14 cellular contexts compared by ENCODE assay signal in the genomic region with DNA sequence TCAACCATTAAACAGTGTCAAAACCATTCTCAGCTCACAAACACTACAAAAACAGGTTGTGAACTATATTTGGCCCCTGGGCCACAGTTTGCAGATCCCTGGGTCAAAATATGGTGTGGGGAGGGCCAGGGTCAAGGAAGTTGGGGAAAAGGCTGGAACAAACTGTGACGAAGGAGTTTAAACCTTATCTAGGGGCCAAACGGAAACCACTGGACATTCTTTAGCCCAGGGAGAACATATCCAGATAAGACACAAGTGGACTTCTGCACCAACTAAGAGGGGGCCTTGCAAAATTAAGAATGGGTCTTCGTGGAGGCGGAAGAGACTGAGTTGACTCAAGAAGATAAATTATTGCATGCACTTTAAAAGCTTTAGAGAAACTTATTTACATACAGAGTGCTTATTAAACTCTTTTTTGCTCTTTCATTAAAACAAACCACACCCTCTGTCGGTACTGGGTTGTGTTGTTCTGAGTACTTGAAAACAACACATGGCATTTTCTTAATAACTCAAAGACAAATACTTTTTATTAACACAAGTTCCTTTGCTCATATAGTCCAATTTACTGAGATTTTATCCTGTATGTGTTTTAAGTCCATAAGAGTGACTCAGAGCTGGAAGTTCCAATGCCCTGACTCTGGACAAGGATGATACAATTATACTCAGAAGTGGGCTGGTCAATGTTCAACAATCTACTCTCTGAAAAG. TPM values are rescaled to one million over a fixed set of nuclear protein-coding genes. Genes with fewer than 3 reads are reported as not detected.
DNase-seq lines count a peak whose midpoint lies in the region; ATAC-seq, FAIRE-seq and TF ChIP-seq lines count a peak whose summit lies in the region.
"Had no signal": no experiment of that assay in that cellular context is flagged by ENCODE, and none has a peak within 500 bp of the region (broad histone marks: within the 10 kb centered on the region; RNA-seq: fewer than 3 reads in every experiment).

No MANE protein-coding gene starts in this region.

- peak overlapping the region; percentile 2 for H3K27ac ChIP-seq in endothelial cell of umbilical vein (ENCODE audit: insufficient read depth, low read depth, low read length)
- H3K27ac ChIP-seq in mesodermal cell (ENCODE audit: low read depth, low read length, severe bottlenecking): peak overlapping the region; percentile 39

- no peak overlapping the region for H2AFZ ChIP-seq in endothelial cell of umbilical vein (ENCODE audit: low read depth, low read length)

- no peak for ATAC-seq in GM18868 (IDR thresholded peaks at IDR 0.05; ENCODE audit: unreplicated experiment)
- ATAC-seq in GM18517 (IDR thresholded peaks at IDR 0.05; ENCODE audit: unreplicated experiment): no peak
- ATAC-seq: CD8-positive, alpha-beta T cell; T-cell had no signal

- H3K4me1 ChIP-seq in endothelial cell of umbilical vein (ENCODE audit: control insufficient read depth, extremely low read depth, insufficient read depth, low read length): peaks cover 23% of the 10 kb centered on the region
- H3K4me1 ChIP-seq in mesodermal cell (ENCODE audit: control insufficient read depth, insufficient read depth, low read length, poor library complexity, severe bottlenecking): peaks cover 24% of the 10 kb centered on the region

- intact Hi-C loops in Calu3 (cut with micrococcal nuclease; ENCODE audit: unreplicated experiment): no loop called here
- intact Hi-C loops in endothelial cell of umbilical vein (cut with micrococcal nuclease): loop anchor here (1.0 to 2.0 kb wide), 2 partner anchors 23 to 59 kb away; no protein-coding TSS in a partner anchor

- H3K4me3 Mint-ChIP-seq in Calu3 (ENCODE audit: low read depth, unreplicated experiment): no peak overlapping the region
- H3K4me3 Mint-ChIP-seq: CD8-positive, alpha-beta T cell; T-cell had no signal

- dilution Hi-C loops in endothelial cell of umbilical vein (cut with MboI; ENCODE audit: extremely low pct_ligation_motif_present, low sequenced_read_pairs): no loop called here

- H3K9me1 ChIP-seq in endothelial cell of umbilical vein (replicated peaks; ENCODE audit: control insufficient read depth, extremely low read depth, insufficient read depth, low read length): no peaks in the 10 kb centered on the region

- peaks cover 40% of the 10 kb centered on the region for H3K4me1 Mint-ChIP-seq in Calu3 (ENCODE audit: low read depth, unreplicated experiment)

- peak; percentile 76 for FAIRE-seq in endothelial cell of umbilical vein (lab: Jason Lieb, UNC)

- H3K79me2 ChIP-seq in endothelial cell of umbilical vein (ENCODE audit: control insufficient read depth, insufficient read depth, low read length): no peaks in the 10 kb centered on the region

- BruUV-seq in Calu3 (replicated peaks; lab: Mats Ljungman, UMichigan): no TSS peak
- no TSS peak for BruUV-seq in endothelial cell of umbilical vein (replicated peaks; lab: Mats Ljungman, UMichigan)

- TF ChIP-seq POLR2A in endothelial cell of umbilical vein (IDR thresholded peaks at IDR 0.05; ENCODE audit: low read depth, low read length): peak; percentile 20

- H3K9me3 ChIP-seq in endothelial cell of umbilical vein (replicated peaks; ENCODE audit: control insufficient read depth, insufficient read depth, low read length) (no peaks in the 10 kb centered on the region), mesodermal cell (ENCODE audit: control insufficient read depth, low read length) (no peaks in the 10 kb centered on the region)

- H3K36me3 ChIP-seq in endothelial cell of umbilical vein (ENCODE audit: control insufficient read depth in 2 of 2, extremely low read depth in 1 of 2, insufficient read depth in 2 of 2, low read length in 2 of 2): no peaks in the 10 kb centered on the region
- H3K36me3 ChIP-seq in mesodermal cell (ENCODE audit: control insufficient read depth, insufficient read depth, low read length): no peaks in the 10 kb centered on the region

- no peaks in the 10 kb centered on the region for H3K9me3 Mint-ChIP-seq in Calu3 (ENCODE audit: low read depth, unreplicated experiment)
- H3K9me3 Mint-ChIP-seq: CD8-positive, alpha-beta T cell; T-cell had no signal

- H4K20me1 ChIP-seq in endothelial cell of umbilical vein (replicated peaks; ENCODE audit: control insufficient read depth, extremely low read depth, insufficient read depth, low read length): no peaks in the 10 kb centered on the region

- H3K4me2 ChIP-seq in endothelial cell of umbilical vein (ENCODE audit: insufficient read depth, low read length): peak overlapping the region; percentile 64

- H3K27ac Mint-ChIP-seq in Calu3 (ENCODE audit: unreplicated experiment): peak overlapping the region; percentile 65
- H3K27ac Mint-ChIP-seq: CD8-positive, alpha-beta T cell; T-cell had no signal

- no peak overlapping the region for H3K4me3 ChIP-seq in endothelial cell of umbilical vein (replicated peaks in 1 of 3; ENCODE audit: insufficient read depth in 1 of 3, low read depth in 1 of 3, low read length in 3 of 3)
- no peak overlapping the region for H3K4me3 ChIP-seq in mesodermal cell (ENCODE audit: extremely low read depth, insufficient read depth, low read length, poor library complexity, severe bottlenecking)

- CTCF ChIA-PET in Calu3 (lab: Charles Lee): no interaction called here
- CTCF ChIA-PET in endothelial cell of umbilical vein (lab: Charles Lee): interaction anchor here (0.8 to 1.2 kb wide), 5 partner anchors 12 to 85 kb away, joined by 3 to 4 read pairs (median 3); no protein-coding TSS in a partner anchor

- no peak for TF ChIP-seq CTCF in Calu3 (IDR thresholded peaks at IDR 0.05; ENCODE audit: unreplicated experiment)
- TF ChIP-seq CTCF in endothelial cell of umbilical vein (IDR thresholded peaks at IDR 0.05; ENCODE audit: extremely low read depth in 1 of 2, insufficient read depth in 1 of 2, low read depth in 1 of 2, low read length in 2 of 2): no peak

- POLR2A ChIA-PET in endothelial cell of umbilical vein (lab: Charles Lee): no interaction called here

- H3K27me3 ChIP-seq in endothelial cell of umbilical vein (ENCODE audit: control insufficient read depth in 2 of 2, insufficient read depth in 2 of 2, low read length in 2 of 2): no peaks in the 10 kb centered on the region

- 86% methylated on average over 2 of the region's 5 CpGs; no CpG with 5 or more reads in 1 of the 2 experiments for WGBS in mesodermal cell (ENCODE audit: insufficient coverage in 2 of 2), 2 experiments

- no peak for DNase-seq in Calu3
- peak; percentile 58 for DNase-seq in M059J (ENCODE audit: low read depth)
- peak; percentile 67 for DNase-seq in endothelial cell of umbilical vein (ENCODE audit: low read depth, low spot score)
- DNase-seq in activated T-cell treated with anti-CD3 and anti-CD28 coated beads, Interleukin-2, amount 50 U/mL, for 48 hours: no peak
- no peak for DNase-seq in mesenteric fat pad (ENCODE audit: low spot score)
- DNase-seq: activated CD4-positive, alpha-beta T cell treated with anti-CD3 and anti-CD28 coated beads for 48 hours; activated effector memory CD4-positive, alpha-beta T cell treated with anti-CD3 and anti-CD28 coated beads, Interleukin-2, amount 50 U/mL, for 16 hours; CD8-positive, alpha-beta T cell; central memory CD4-positive, alpha-beta T cell; NCI-H2171; T-cell had no signal

- no peaks in the 10 kb centered on the region for H3K27me3 Mint-ChIP-seq in Calu3 (ENCODE audit: unreplicated experiment)

- peak overlapping the region; percentile 2 for H3K9ac ChIP-seq in endothelial cell of umbilical vein (replicated peaks; ENCODE audit: extremely low read depth, insufficient read depth, low read length)

- peaks cover 7% of the 10 kb centered on the region for H3K36me3 Mint-ChIP-seq in Calu3 (ENCODE audit: insufficient read depth, unreplicated experiment)
- H3K36me3 Mint-ChIP-seq: CD8-positive, alpha-beta T cell; T-cell had no signal

TF ChIP-seq in endothelial cell of umbilical vein, 7 proteins besides CTCF, POLR2A, EP300 and RAD21:
- TF ChIP-seq, protein P1, sequence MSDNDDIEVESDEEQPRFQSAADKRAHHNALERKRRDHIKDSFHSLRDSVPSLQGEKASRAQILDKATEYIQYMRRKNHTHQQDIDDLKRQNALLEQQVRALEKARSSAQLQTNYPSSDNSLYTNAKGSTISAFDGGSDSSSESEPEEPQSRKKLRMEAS (IDR thresholded peaks at IDR 0.05; ENCODE audit: insufficient read depth, insufficient read length): no peak
- TF ChIP-seq EZH2 (IDR thresholded peaks at IDR 0.05; ENCODE audit: borderline replicate concordance, low read depth, low read length, severe bottlenecking) (no peak), JUN (IDR thresholded peaks at IDR 0.05; ENCODE audit: borderline replicate concordance, insufficient read depth, insufficient read length, low read depth) (peak; percentile 39), POLR2AphosphoS5 (IDR thresholded peaks at IDR 0.05; ENCODE audit: insufficient read depth, low read depth, low read length) (peak; percentile 53), FOS (IDR thresholded peaks at IDR 0.05; ENCODE audit: borderline replicate concordance, insufficient read depth, low read length) (peak; percentile 74), GATA2 (IDR thresholded peaks at IDR 0.05; ENCODE audit: insufficient read depth, insufficient read length, low read depth, low read length) (peak; percentile 85), MYC (IDR thresholded peaks at IDR 0.05; ENCODE audit: low read depth, low read length) (no peak)

RNA-seq across cellular contexts. Expression of a gene that starts 5.3 kb away (rescaled TPM):
- 75.1 and 78.6 TPM in 2 replicates for total RNA-seq in Calu3 (2022)
- total RNA-seq in M059J (2014; rRNA removed; shearing (Covaris generic)): 14.9 and 17.2 TPM in 2 replicates
- 75.8 and 79.2 TPM in 2 replicates for total RNA-seq in endothelial cell of umbilical vein
- polyA plus RNA-seq in endothelial cell of umbilical vein: 26.4 and 31.1 TPM in 2 replicates
- polyA plus RNA-seq in endothelial cell of umbilical vein (2011; cell fraction: cytosol; rRNA removed): 31.6 and 32.0 TPM in 2 replicates
- polyA plus RNA-seq in endothelial cell of umbilical vein (2011; cell fraction: nucleus; rRNA removed): 85.8 and 94.0 TPM in 2 replicates
- 39.1 and 42.5 TPM in 2 replicates for polyA plus RNA-seq in endothelial cell of umbilical vein (2012)
- polyA minus RNA-seq in endothelial cell of umbilical vein: 66.1 and 67.7 TPM in 2 replicates
- polyA minus RNA-seq in endothelial cell of umbilical vein (2011; cell fraction: cytosol; rRNA and poly(A)+ RNA removed): 7.3 TPM
- polyA minus RNA-seq in endothelial cell of umbilical vein (2011; cell fraction: nucleus; rRNA and poly(A)+ RNA removed): 92.1 and 117 TPM in 2 replicates
- 26.8 TPM for polyA plus RNA-seq in mesodermal cell (2013, experiment 1 of 2)
- polyA plus RNA-seq in mesodermal cell (2013, experiment 2 of 2): 24.5 TPM
- 22.9 TPM for total RNA-seq in mesenteric fat pad
- total RNA-seq: CD8-positive, alpha-beta T cell had no signal

Comparison
In these comparisons a context has a peak if more than half of its experiments do, and no peak if none do; other contexts are left out.
1. DNase-seq: peak in M059J (single experiment) and endothelial cell of umbilical vein (single experiment); none in Calu3 (single experiment), activated T-cell treated with anti-CD3 and anti-CD28 coated beads, Interleukin-2, amount 50 U/mL, for 48 hours (0 of 2) and mesenteric fat pad (single experiment).